8 cellular contexts compared by ENCODE assay signal in the genomic region with DNA sequence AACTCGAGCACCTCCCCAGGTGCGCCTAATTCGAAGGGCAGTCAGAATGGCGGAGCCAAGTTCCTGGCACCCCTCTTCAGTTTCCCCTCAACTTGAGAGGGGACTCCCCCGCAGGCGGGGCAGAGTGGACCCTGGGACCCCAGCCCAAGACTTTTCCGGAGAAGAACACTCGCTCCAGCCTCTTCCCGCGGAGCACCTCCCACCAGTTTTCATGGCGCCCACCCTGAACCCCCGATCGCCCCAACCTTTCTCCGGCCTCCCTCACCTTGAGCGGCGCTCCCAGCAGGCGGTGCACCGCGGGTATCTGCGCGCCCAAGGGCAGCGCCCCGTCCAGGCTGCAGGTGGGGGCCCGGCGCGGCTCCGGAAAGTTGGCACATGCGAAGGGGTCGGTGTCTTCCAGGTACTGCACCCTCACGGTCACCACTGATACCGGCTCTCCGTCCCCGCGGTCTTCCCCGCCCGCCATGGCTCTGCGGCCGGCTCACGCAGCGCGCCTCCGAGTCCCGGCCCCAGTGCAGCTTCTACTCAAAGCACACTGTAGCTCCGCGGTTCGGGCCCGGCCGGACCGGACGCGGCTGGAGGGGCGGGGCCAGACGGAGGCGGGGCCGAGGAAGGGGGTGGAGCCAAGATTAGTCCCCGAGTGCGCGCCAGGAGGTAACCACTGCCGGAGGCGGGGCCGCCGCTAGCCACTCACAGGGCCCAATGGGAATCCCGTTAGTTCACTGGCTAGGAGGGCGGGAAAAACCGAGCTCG. TPM values are rescaled to one million over a fixed set of nuclear protein-coding genes. Genes with fewer than 3 reads are reported as not detected.
DNase-seq lines count a peak whose midpoint lies in the region; ATAC-seq and TF ChIP-seq lines count a peak whose summit lies in the region.

A gene (minus strand): TSS at position 537 of the 753 bp plus-strand sequence. CDS start 71 bp downstream, at position 466.

- peak; percentile 78 for TF ChIP-seq POLR2A in GM19099 (IDR thresholded peaks at IDR 0.05; ENCODE audit: extremely low read depth, insufficient read length, low read depth)

- H3K27me3 Mint-ChIP-seq in central memory CD8-positive, alpha-beta T cell = peaks cover 11% of the 10 kb centered on the region

- peaks cover 2% of the 10 kb centered on the region for H3K36me3 Mint-ChIP-seq in central memory CD8-positive, alpha-beta T cell (ENCODE audit: insufficient read depth)

- H3K27ac Mint-ChIP-seq in central memory CD8-positive, alpha-beta T cell (ENCODE audit: low read depth) = peak within 1 kb of the TSS; percentile 85

- H3K4me1 Mint-ChIP-seq in central memory CD8-positive, alpha-beta T cell = peaks cover 47% of the 10 kb centered on the region

- H3K4me3 Mint-ChIP-seq in central memory CD8-positive, alpha-beta T cell = peak within 1 kb of the TSS; percentile 91

- no peaks in the 10 kb centered on the region for H3K9me3 Mint-ChIP-seq in central memory CD8-positive, alpha-beta T cell

- peak; percentile 96 for DNase-seq in AG20443 (ENCODE audit: low spot score)
- DNase-seq in NCI-H460 (ENCODE audit: extremely low read depth, low read depth) = peak; percentile 98
- DNase-seq in central memory CD8-positive, alpha-beta T cell (ENCODE audit: low spot score in 2 of 2) = peak; percentile 91 to 97
- DNase-seq in islet precursor cell = peak; percentile 98
- peak; percentile 98 for DNase-seq in stimulated activated CD4-positive, alpha-beta T cell treated with anti-CD3 and anti-CD28 coated beads, Interleukin-12 subunit alpha, Interleukin-12 subunit beta, amount 100 ng/mL, for 4 hours

- ATAC-seq in HG03378 (IDR thresholded peaks at IDR 0.05; ENCODE audit: unreplicated experiment) = peak; percentile 42
- ATAC-seq in activated CD4-positive, CD25-positive, alpha-beta regulatory T cell treated with anti-CD3 and anti-CD28 coated beads, Interleukin-2, amount 50 U/mL, for 24 hours = peak; percentile 76 to 77
- peak; percentile 70 for ATAC-seq in central memory CD8-positive, alpha-beta T cell (replicated peaks; ENCODE audit: extremely low read depth, poor library complexity, severe bottlenecking)

RNA-seq across cellular contexts. Expression of the gene that starts here (rescaled TPM):
- total RNA-seq in NCI-H460 (2014; rRNA removed; shearing (Covaris generic)) = 22.6 and 30.4 TPM in 2 replicates
- 183 and 252 TPM in 2 replicates for polyA plus RNA-seq in NCI-H460 (2014; cell fraction: nucleus; rRNA removed)

Comparison
In these comparisons a context has a peak if more than half of its experiments do, and no peak if none do; other contexts are left out.
1. Peak in every context shown above with its lines: DNase-seq and ATAC-seq.